ENCODE assay signal across 8 cellular contexts in the genomic region with DNA sequence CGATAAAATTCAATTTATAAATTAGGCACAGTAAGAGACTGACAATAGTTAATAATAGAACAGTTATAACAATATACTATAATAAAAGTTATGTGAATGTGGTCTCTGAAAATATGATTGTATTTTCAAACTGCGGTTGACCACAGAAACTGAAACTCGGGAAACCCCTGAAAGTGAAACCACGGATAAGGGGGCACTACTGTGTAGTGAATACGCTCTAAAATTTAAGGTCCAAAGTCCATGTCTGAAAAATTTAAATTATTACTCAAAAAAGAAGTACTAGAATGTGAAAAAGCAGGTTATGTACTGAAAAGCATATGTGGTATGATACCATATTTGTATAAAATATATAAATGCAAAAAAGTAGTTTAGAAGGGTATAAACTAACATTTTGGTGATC. TPM values are rescaled to one million over a fixed set of nuclear protein-coding genes. Genes with fewer than 3 reads are reported as not detected.
DNase-seq lines count a peak whose midpoint lies in the region; ATAC-seq and TF ChIP-seq lines count a peak whose summit lies in the region.

No MANE protein-coding gene starts in this region.

- intact Hi-C loops in esophagus muscularis mucosa (cut with DNase I), result loop anchor here (5.0 to 10.0 kb wide), 3 partner anchors 179 to 418 kb away; partner anchors contain the start of genes LIAS, N4BP2, PDS5A and RPL9

- H3K9me3 ChIP-seq in Peyer's patch (no peaks in the 10 kb centered on the region), esophagus muscularis mucosa (no peaks in the 10 kb centered on the region)

- H3K4me1 ChIP-seq in Peyer's patch, result peaks cover 0 to 10% (median 4%) of the 10 kb centered on the region in 4 donors
- peaks cover 21 to 37% (median 29%) of the 10 kb centered on the region in 4 donors for H3K4me1 ChIP-seq in esophagus muscularis mucosa

- TF ChIP-seq CTCF in Peyer's patch (IDR thresholded peaks at IDR 0.05) (no peak), esophagus muscularis mucosa (IDR thresholded peaks at IDR 0.05) (no peak), GM13976 (IDR thresholded peaks at IDR 0.05; ENCODE audit: borderline replicate concordance, control extremely low read depth, extremely low read depth, insufficient read depth, missing control alignments) (no peak)

- ATAC-seq in GM21723 (IDR thresholded peaks at IDR 0.05; ENCODE audit: unreplicated experiment) (no peak), HG03342 (IDR thresholded peaks at IDR 0.05; ENCODE audit: unreplicated experiment) (no peak)

- H3K4me3 ChIP-seq in Peyer's patch (peak overlapping the region; percentile 68 to 92 (median 87)), esophagus muscularis mucosa (peak overlapping the region; percentile 72 to 96 (median 92))

- H3K27me3 ChIP-seq in Peyer's patch, result no peaks in the 10 kb centered on the region
- no peaks in the 10 kb centered on the region for H3K27me3 ChIP-seq in esophagus muscularis mucosa

- DNase-seq in ELR (ENCODE audit: low read depth), result peak; percentile 29
- DNase-seq in Peyer's patch, result peak in 1 of 3 donors; percentile 20
- no peak for DNase-seq in esophagus muscularis mucosa (ENCODE audit: extremely low spot score)
- DNase-seq in pons (ENCODE audit: low spot score), result peak; percentile 44
- DNase-seq in GM13976 (ENCODE audit: low spot score), result no peak
- DNase-seq in GF-D8 (lab: John Stamatoyannopoulos, UW), result no peak

- no peak for TF ChIP-seq EP300 in esophagus muscularis mucosa (IDR thresholded peaks at IDR 0.05)

- no peak for TF ChIP-seq POLR2A in Peyer's patch (IDR thresholded peaks at IDR 0.05)
- no peak for TF ChIP-seq POLR2A in esophagus muscularis mucosa (IDR thresholded peaks at IDR 0.05; ENCODE audit: low read depth)

- 7% methylated on average over 5 of the region's 5 CpGs for WGBS in esophagus muscularis mucosa

- peak overlapping the region; percentile 91 to 99 (median 96) for H3K27ac ChIP-seq in Peyer's patch
- H3K27ac ChIP-seq in esophagus muscularis mucosa (replicated peaks in 1 of 4), result peak overlapping the region; percentile 94 to 100 (median 97)

- no peaks in the 10 kb centered on the region for H3K36me3 ChIP-seq in Peyer's patch
- H3K36me3 ChIP-seq in esophagus muscularis mucosa, result peaks cover 0 to 7% (median 3%) of the 10 kb centered on the region in 4 donors

- in situ Hi-C loops in GM13976 (cut with MboI; ENCODE audit: low sequenced_read_pairs, unreplicated experiment), result no loop called here

RNA-seq across cellular contexts. Expression of gene SMIM14, which starts 1.9 kb away (rescaled TPM):
- total RNA-seq in Peyer's patch, result 10 to 100 TPM; 27.7 to 49.6 (median 39.8) TPM
- 10 to 100 TPM; 27.3 to 39.0 (median 29.6) TPM for total RNA-seq in esophagus muscularis mucosa

Comparison
In these comparisons a context has a peak if more than half of its experiments do, and no peak if none do; other contexts are left out.
1. DNase-seq: peak in ELR (single experiment) and pons (single experiment); none in esophagus muscularis mucosa (single experiment), GM13976 (single experiment) and GF-D8 (single experiment).